In genomic region chr17:38705523-38705802, GRCh38 we compare ENCODE assay signal across 8 cellular contexts. TPM values are rescaled to one million over a fixed set of nuclear protein-coding genes. Genes with fewer than 3 reads are reported as not detected.
DNase-seq lines count a peak whose midpoint lies in the region; ATAC-seq and TF ChIP-seq lines count a peak whose summit lies in the region.

No MANE protein-coding gene starts in this region.

- peaks cover 0 to 30% of the 10 kb centered on the region in 2 donors for H3K4me1 ChIP-seq in thoracic aorta (ENCODE audit: control insufficient read depth in 1 of 2, low read depth in 2 of 2)

- H3K4me1 Mint-ChIP-seq in activated CD4-positive, alpha-beta T cell treated with anti-CD3 and anti-CD28 coated beads, Interleukin-2, amount 10 ng/mL, durations not matched to agents 24 days and 14 days: peaks cover 48% of the 10 kb centered on the region
- peaks cover 33% of the 10 kb centered on the region for H3K4me1 Mint-ChIP-seq in activated T-helper 17 cell treated with anti-CD3 and anti-CD28 coated beads, Interleukin-2, amount 50 U/mL, for 72 hours

- peak overlapping the region; percentile 99 for H3K4me3 ChIP-seq in thoracic aorta

- H3K36me3 ChIP-seq in thoracic aorta: peaks cover 11% of the 10 kb centered on the region

- intact Hi-C loops in activated CD4-positive, alpha-beta T cell treated with anti-CD3 and anti-CD28 coated beads, Interleukin-2, amount 10 ng/mL, durations not matched to agents 24 days and 14 days (cut with micrococcal nuclease): no loop called here

- H3K9me3 ChIP-seq in thoracic aorta: no peaks in the 10 kb centered on the region

- no peak for DNase-seq in activated CD4-positive, alpha-beta T cell treated with anti-CD3 and anti-CD28 coated beads, Interleukin-2, amount 10 ng/mL, durations not matched to agents 24 days and 14 days
- DNase-seq in activated CD4-positive, alpha-beta T cell treated with anti-CD3 and anti-CD28 coated beads for 4 hours: no peak
- peak; percentile 48 for DNase-seq in iPS-NIHi7 (ENCODE audit: extremely low spot score)
- no peak for DNase-seq in thoracic aorta (ENCODE audit: low spot score)
- DNase-seq in NCI-H510A (lab: John Stamatoyannopoulos, UW): no peak

- no peaks in the 10 kb centered on the region for H3K27me3 ChIP-seq in thoracic aorta (replicated peaks; ENCODE audit: insufficient read depth)

- peak overlapping the region; percentile 90 for H3K4me3 Mint-ChIP-seq in activated CD4-positive, alpha-beta T cell treated with anti-CD3 and anti-CD28 coated beads, Interleukin-2, amount 10 ng/mL, durations not matched to agents 24 days and 14 days
- peak overlapping the region; percentile 96 for H3K4me3 Mint-ChIP-seq in activated T-helper 17 cell treated with anti-CD3 and anti-CD28 coated beads, Interleukin-2, amount 50 U/mL, for 72 hours

- no peaks in the 10 kb centered on the region for H3K9me3 Mint-ChIP-seq in activated CD4-positive, alpha-beta T cell treated with anti-CD3 and anti-CD28 coated beads, Interleukin-2, amount 10 ng/mL, durations not matched to agents 24 days and 14 days
- no peaks in the 10 kb centered on the region for H3K9me3 Mint-ChIP-seq in activated T-helper 17 cell treated with anti-CD3 and anti-CD28 coated beads, Interleukin-2, amount 50 U/mL, for 72 hours

- no peak for ATAC-seq in activated T-helper 17 cell treated with anti-CD3 and anti-CD28 coated beads, Interleukin-2, amount 50 U/mL, for 72 hours (replicated peaks)
- ATAC-seq in thoracic aorta (ENCODE audit: insufficient number of reproducible peaks, low FRiP score, low read depth) (no peak), HG02571 (IDR thresholded peaks at IDR 0.05; ENCODE audit: unreplicated experiment) (no peak), HG02763 (IDR thresholded peaks at IDR 0.05; ENCODE audit: unreplicated experiment) (no peak)

- peak overlapping the region; percentile 85 to 86 for H3K27ac ChIP-seq in thoracic aorta

- peak overlapping the region; percentile 66 for H3K27ac Mint-ChIP-seq in activated CD4-positive, alpha-beta T cell treated with anti-CD3 and anti-CD28 coated beads, Interleukin-2, amount 10 ng/mL, durations not matched to agents 24 days and 14 days
- peak overlapping the region; percentile 94 for H3K27ac Mint-ChIP-seq in activated T-helper 17 cell treated with anti-CD3 and anti-CD28 coated beads, Interleukin-2, amount 50 U/mL, for 72 hours

- TF ChIP-seq CTCF in thoracic aorta (IDR thresholded peaks at IDR 0.05): no peak

- no peaks in the 10 kb centered on the region for H3K27me3 Mint-ChIP-seq in activated CD4-positive, alpha-beta T cell treated with anti-CD3 and anti-CD28 coated beads, Interleukin-2, amount 10 ng/mL, durations not matched to agents 24 days and 14 days
- no peaks in the 10 kb centered on the region for H3K27me3 Mint-ChIP-seq in activated T-helper 17 cell treated with anti-CD3 and anti-CD28 coated beads, Interleukin-2, amount 50 U/mL, for 72 hours

- peaks cover 44% of the 10 kb centered on the region for H3K36me3 Mint-ChIP-seq in activated CD4-positive, alpha-beta T cell treated with anti-CD3 and anti-CD28 coated beads, Interleukin-2, amount 10 ng/mL, durations not matched to agents 24 days and 14 days (ENCODE audit: low read depth)
- peaks cover 86% of the 10 kb centered on the region for H3K36me3 Mint-ChIP-seq in activated T-helper 17 cell treated with anti-CD3 and anti-CD28 coated beads, Interleukin-2, amount 50 U/mL, for 72 hours (ENCODE audit: low read depth)

RNA-seq across cellular contexts. Expression of gene MLLT6, which starts 0.4 kb away (rescaled TPM):
- 243 and 248 TPM in 2 replicates for total RNA-seq in activated CD4-positive, alpha-beta T cell treated with anti-CD3 and anti-CD28 coated beads, Interleukin-2, amount 10 ng/mL, durations not matched to agents 24 days and 14 days
- 100 to 1,000 TPM; 232 to 395 TPM for total RNA-seq in activated T-helper 17 cell treated with anti-CD3 and anti-CD28 coated beads, Interleukin-2, amount 50 U/mL, for 72 hours
- total RNA-seq in thoracic aorta: 100 to 1,000 TPM; 113 to 201 TPM

RNA-seq across cellular contexts. Expression of gene CISD3, which starts 24.7 kb away (rescaled TPM):
- total RNA-seq in activated CD4-positive, alpha-beta T cell treated with anti-CD3 and anti-CD28 coated beads, Interleukin-2, amount 10 ng/mL, durations not matched to agents 24 days and 14 days: 44.0 and 46.7 TPM in 2 replicates
- total RNA-seq in activated T-helper 17 cell treated with anti-CD3 and anti-CD28 coated beads, Interleukin-2, amount 50 U/mL, for 72 hours: 10 to 100 TPM; 36.1 to 57.3 TPM
- 1 to 10 TPM; 9.3 to 9.6 TPM for total RNA-seq in thoracic aorta

RNA-seq across cellular contexts. Expression of gene EPOP, which starts 30.7 kb away (rescaled TPM):
- 52.1 and 54.9 TPM in 2 replicates for total RNA-seq in activated CD4-positive, alpha-beta T cell treated with anti-CD3 and anti-CD28 coated beads, Interleukin-2, amount 10 ng/mL, durations not matched to agents 24 days and 14 days
- total RNA-seq in activated T-helper 17 cell treated with anti-CD3 and anti-CD28 coated beads, Interleukin-2, amount 50 U/mL, for 72 hours: 10 to 100 TPM; 29.6 to 39.1 TPM
- total RNA-seq in thoracic aorta: 1 to 10 TPM in 1 of 2 donors, under 1 TPM in 1; 0.54 to 3.3 TPM

RNA-seq across cellular contexts. Expression of gene PCGF2, which starts 42.7 kb away (rescaled TPM):
- 4.7 and 5.5 TPM in 2 replicates for total RNA-seq in activated CD4-positive, alpha-beta T cell treated with anti-CD3 and anti-CD28 coated beads, Interleukin-2, amount 10 ng/mL, durations not matched to agents 24 days and 14 days
- total RNA-seq in activated T-helper 17 cell treated with anti-CD3 and anti-CD28 coated beads, Interleukin-2, amount 50 U/mL, for 72 hours: 1 to 10 TPM; 1.6 to 4.3 TPM
- total RNA-seq in thoracic aorta: 10 to 100 TPM; 14.1 to 28.4 TPM

RNA-seq across cellular contexts. Expression of gene PSMB3, which starts 47.1 kb away (rescaled TPM):
- total RNA-seq in activated CD4-positive, alpha-beta T cell treated with anti-CD3 and anti-CD28 coated beads, Interleukin-2, amount 10 ng/mL, durations not matched to agents 24 days and 14 days: 356 and 358 TPM in 2 replicates
- total RNA-seq in activated T-helper 17 cell treated with anti-CD3 and anti-CD28 coated beads, Interleukin-2, amount 50 U/mL, for 72 hours: 100 to 1,000 TPM; 235 to 375 TPM
- total RNA-seq in thoracic aorta: 100 to 1,000 TPM; 108 to 124 TPM

Comparison
In these comparisons a context has a peak if more than half of its experiments do, and no peak if none do; other contexts are left out.
1. RNA of gene EPOP, which starts 30.7 kb away (total RNA-seq): 52.1 to 54.9 TPM in activated CD4-positive, alpha-beta T cell treated with anti-CD3 and anti-CD28 coated beads, Interleukin-2, amount 10 ng/mL, durations not matched to agents 24 days and 14 days and 29.6 to 39.1 TPM in activated T-helper 17 cell treated with anti-CD3 and anti-CD28 coated beads, Interleukin-2, amount 50 U/mL, for 72 hours; 0.54 to 3.3 TPM in thoracic aorta; every median in the first group is over 4 times any median in the second.